ENCODE assay signal across 10 cellular contexts in the genomic region with DNA sequence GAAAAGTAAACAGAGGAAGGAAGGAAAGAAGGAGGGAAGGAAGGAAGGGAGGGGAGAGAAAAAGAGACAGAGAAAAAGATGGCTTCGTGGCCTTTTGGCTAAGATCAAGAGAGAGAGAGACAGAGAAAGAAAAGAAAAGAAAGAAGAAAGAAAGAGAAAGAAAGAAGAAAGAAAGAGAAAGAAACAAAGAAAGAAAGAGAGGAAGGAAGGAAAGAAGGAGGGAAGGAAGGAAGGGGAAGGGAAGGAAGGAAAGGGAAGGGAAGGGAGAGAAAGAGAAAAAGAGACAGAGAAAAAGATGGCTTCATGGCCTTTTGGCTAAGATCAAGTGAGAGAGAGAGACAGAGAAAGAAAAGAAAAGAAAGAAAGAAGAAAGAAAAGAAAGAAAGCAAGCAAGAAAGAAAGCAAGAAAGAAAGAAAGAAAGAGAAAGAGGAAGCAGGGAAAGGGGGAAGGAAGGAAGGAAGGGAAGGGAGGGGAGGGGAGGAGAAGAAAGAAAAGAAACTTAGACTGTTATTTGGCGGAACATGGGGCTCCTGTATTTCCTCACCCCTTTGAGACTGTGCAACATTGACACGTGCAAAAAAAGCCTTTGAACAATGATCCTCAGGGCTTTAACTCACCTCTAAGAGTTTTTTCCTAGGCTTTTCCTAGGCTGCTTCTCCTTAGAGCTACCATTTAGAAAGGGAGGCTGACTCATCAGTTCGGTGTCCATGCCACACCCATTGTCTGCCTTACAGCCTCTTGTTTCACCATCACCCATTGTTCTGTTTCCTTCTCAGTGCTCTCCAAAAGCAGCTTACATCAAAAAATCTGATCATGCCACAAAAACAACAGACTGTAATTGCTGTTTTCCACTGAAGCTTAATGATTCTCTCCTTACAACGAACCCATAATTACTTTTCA.
DNase-seq lines count a peak whose midpoint lies in the region; ATAC-seq and TF ChIP-seq lines count a peak whose summit lies in the region.
"Had no signal": no experiment of that assay in that cellular context is flagged by ENCODE, and none has a peak within 500 bp of the region (broad histone marks: within the 10 kb centered on the region; RNA-seq: fewer than 3 reads in every experiment).

No MANE protein-coding gene starts in this region.

- no peaks in the 10 kb centered on the region for H3K9me2 ChIP-seq in hepatocyte (replicated peaks; ENCODE audit: insufficient read depth)

- intact Hi-C loops in cardiac septum (cut with DNase I) = no loop called here

- H3K27ac ChIP-seq in SJSA1 = no peak overlapping the region
- H3K27ac ChIP-seq in hepatocyte = no peak overlapping the region
- H3K27ac ChIP-seq: Peyer's patch had no signal

- no peaks in the 10 kb centered on the region for H3K36me3 ChIP-seq in SJSA1
- H3K36me3 ChIP-seq in hepatocyte (replicated peaks; ENCODE audit: insufficient read depth, low read depth) = no peaks in the 10 kb centered on the region
- H3K36me3 ChIP-seq: Peyer's patch had no signal

- ATAC-seq in HG03175 (IDR thresholded peaks at IDR 0.05; ENCODE audit: unreplicated experiment) (no peak), HG02798 (IDR thresholded peaks at IDR 0.05; ENCODE audit: poor library complexity, unreplicated experiment) (no peak), GM18498 (IDR thresholded peaks at IDR 0.05; ENCODE audit: unreplicated experiment) (no peak)

- no peak overlapping the region for H2AFZ ChIP-seq in hepatocyte

- H3K79me2 ChIP-seq in hepatocyte = no peaks in the 10 kb centered on the region

- H3K4me1 ChIP-seq in SJSA1 (replicated peaks) (peaks cover 7% of the 10 kb centered on the region; the same call in 1 of the 2 replicates), hepatocyte (ENCODE audit: insufficient read depth) (no peaks in the 10 kb centered on the region)
- H3K4me1 ChIP-seq: Peyer's patch had no signal

- H3K27me3 ChIP-seq in SJSA1 (replicated peaks) (no peaks in the 10 kb centered on the region), hepatocyte (no peaks in the 10 kb centered on the region)
- H3K27me3 ChIP-seq: Peyer's patch had no signal

- no peak overlapping the region for H3K4me2 ChIP-seq in hepatocyte

- no peak for TF ChIP-seq CTCF in AG09319 (IDR thresholded peaks at IDR 0.05; ENCODE audit: low read depth, low read length)
- TF ChIP-seq CTCF in hepatocyte (IDR thresholded peaks at IDR 0.05; ENCODE audit: poor library complexity) = no peak

- H3K4me3 ChIP-seq in SJSA1 (no peak overlapping the region), hepatocyte (no peak overlapping the region)
- H3K4me3 ChIP-seq: Peyer's patch had no signal

- peak; percentile 46 for DNase-seq in AG09319 (ENCODE audit: extremely low read depth, low read depth)
- DNase-seq in HS-5 (ENCODE audit: low read depth) = peak; percentile 78
- DNase-seq in SJSA1 (ENCODE audit: low read depth in 1 of 2, low spot score in 2 of 2) = peak; percentile 51 to 59
- peak; percentile 50 for DNase-seq in hepatocyte (ENCODE audit: low spot score)
- DNase-seq in cardiac septum (ENCODE audit: low spot score) = no peak
- DNase-seq: left cardiac atrium had no signal

- no peaks in the 10 kb centered on the region for H4K20me1 ChIP-seq in hepatocyte (ENCODE audit: insufficient read depth, poor library complexity, severe bottlenecking)

- no peaks in the 10 kb centered on the region for H3K9me3 ChIP-seq in SJSA1 (replicated peaks)
- no peaks in the 10 kb centered on the region for H3K9me3 ChIP-seq in hepatocyte (ENCODE audit: low read depth)
- H3K9me3 ChIP-seq: Peyer's patch had no signal

- WGBS in hepatocyte (ENCODE audit: low lambda C conversion rate, missing lambda C conversion rate) = 51% methylated on average over 4 of the region's 5 CpGs
